1 cellular context compared by ENCODE assay signal in genomic region chr19:1279782-1280341, GRCh38.
TF ChIP-seq lines count a peak whose summit lies in the region.

No MANE protein-coding gene starts in this region.

TF ChIP-seq in K562, 482 proteins besides CTCF, POLR2A, EP300 and RAD21 (continued from another document and continues in another):
- TF ChIP-seq GTF2F1 (IDR thresholded peaks at IDR 0.05; ENCODE audit: low read depth, low read length) (no peak), GATAD2A (IDR thresholded peaks at IDR 0.05) (no peak), NR4A1 (CRISPR knock-in tag; IDR thresholded peaks at IDR 0.05) (no peak), NR4A1 (tag; IDR thresholded peaks at IDR 0.05) (no peak), NUFIP1 (IDR thresholded peaks at IDR 0.05; ENCODE audit: partially characterized antibody) (no peak), RFX7 (CRISPR knock-in tag; IDR thresholded peaks at IDR 0.05) (no peak), MXD1 (CRISPR knock-in tag; IDR thresholded peaks at IDR 0.05; ENCODE audit: borderline replicate concordance, poor library complexity, severe bottlenecking) (no peak), ELF1 (tag; IDR thresholded peaks at IDR 0.05) (0 out of 2 replicates have a peak, but pooled peaks have one; percentile 28), FOXO4 (CRISPR knock-in tag; IDR thresholded peaks at IDR 0.05) (no peak), ZNF232 (CRISPR knock-in tag; IDR thresholded peaks at IDR 0.05) (no peak), ZNF253 (CRISPR knock-in tag; conservative IDR thresholded peaks at IDR 0.05) (no peak), BCLAF1 (IDR thresholded peaks at IDR 0.05; ENCODE audit: borderline replicate concordance in 1 of 2, control insufficient read depth in 1 of 2, low read depth in 2 of 2, low read length in 1 of 2) (no peak), STAT5A (IDR thresholded peaks at IDR 0.05; ENCODE audit: borderline replicate concordance, low read length) (no peak), CBX2 (IDR thresholded peaks at IDR 0.05; ENCODE audit: insufficient read depth, low read length, poor library complexity, severe bottlenecking) (no peak), EWSR1 (IDR thresholded peaks at IDR 0.05; ENCODE audit: borderline replicate concordance, low read depth, partially characterized antibody) (no peak), GATAD2B (IDR thresholded peaks at IDR 0.05; ENCODE audit: borderline replicate concordance) (no peak), GTF2B (IDR thresholded peaks at IDR 0.05; ENCODE audit: extremely low read depth, insufficient read length) (no peak), KHSRP (IDR thresholded peaks at IDR 0.05) (no peak), RHOXF2B (CRISPR knock-in tag; conservative IDR thresholded peaks at IDR 0.05) (no peak), KLF6 (CRISPR knock-in tag; IDR thresholded peaks at IDR 0.05; ENCODE audit: borderline replicate concordance) (no peak), TCF15 (CRISPR knock-in tag; IDR thresholded peaks at IDR 0.05) (no peak), NONO (IDR thresholded peaks at IDR 0.05; ENCODE audit: low read depth in 2 of 2, low read length in 1 of 2) (no peak), ZHX1 (conservative IDR thresholded peaks at IDR 0.05; ENCODE audit: low read length) (no peak), ZC3H8 (IDR thresholded peaks at IDR 0.05) (no peak), TEAD4 (IDR thresholded peaks at IDR 0.05; ENCODE audit: low read length) (no peak), TEAD4 (CRISPR knock-in tag; IDR thresholded peaks at IDR 0.05; ENCODE audit: borderline replicate concordance) (no peak), NR0B1 (IDR thresholded peaks at IDR 0.05; ENCODE audit: partially characterized antibody) (no peak), HMGN3 (IDR thresholded peaks at IDR 0.05; ENCODE audit: borderline replicate concordance, extremely low read depth, insufficient read length, low read depth, low read length) (peak; percentile 32), THRAP3 (IDR thresholded peaks at IDR 0.05; ENCODE audit: borderline replicate concordance) (no peak), PTTG1 (tag; IDR thresholded peaks at IDR 0.05; ENCODE audit: low read depth) (no peak), RBM34 (IDR thresholded peaks at IDR 0.05; ENCODE audit: borderline replicate concordance, insufficient read depth, low read length) (no peak), KLF13 (tag; IDR thresholded peaks at IDR 0.05; ENCODE audit: borderline replicate concordance, low read depth) (no peak), CCAR2 (IDR thresholded peaks at IDR 0.05; ENCODE audit: low read depth, low read length) (no peak), ZBTB12 (CRISPR knock-in tag; IDR thresholded peaks at IDR 0.05) (no peak), HNRNPK (IDR thresholded peaks at IDR 0.05; ENCODE audit: low read depth, low read length, poor library complexity, severe bottlenecking) (no peak), ZNF316 (IDR thresholded peaks at IDR 0.05) (no peak), POU5F1 (IDR thresholded peaks at IDR 0.05; ENCODE audit: borderline replicate concordance, low read depth, low read length, partially characterized antibody) (peak; percentile 9), ZNF146 (CRISPR knock-in tag; IDR thresholded peaks at IDR 0.05; ENCODE audit: unreplicated experiment) (no peak), ZNF785 (CRISPR knock-in tag; IDR thresholded peaks at IDR 0.05) (no peak), SMARCB1 (IDR thresholded peaks at IDR 0.05; ENCODE audit: insufficient read length, low read depth) (no peak), CLOCK (CRISPR knock-in tag; IDR thresholded peaks at IDR 0.05; ENCODE audit: borderline replicate concordance) (no peak), ZFP36 (IDR thresholded peaks at IDR 0.05; ENCODE audit: low read depth, low read length, partially characterized antibody) (peak; percentile 100), ARHGAP35 (IDR thresholded peaks at IDR 0.05; ENCODE audit: partially characterized antibody) (no peak), TAF15 (IDR thresholded peaks at IDR 0.05; ENCODE audit: low read depth, low read length) (no peak), RBM15 (IDR thresholded peaks at IDR 0.05; ENCODE audit: insufficient read depth, low read length) (no peak), MTF1 (CRISPR knock-in tag; IDR thresholded peaks at IDR 0.05; ENCODE audit: borderline replicate concordance) (no peak), NCOA1 (IDR thresholded peaks at IDR 0.05; ENCODE audit: low read depth) (no peak), NFE2 (IDR thresholded peaks at IDR 0.05; ENCODE audit: low read depth) (no peak), ZNF354B (CRISPR knock-in tag; IDR thresholded peaks at IDR 0.05) (no peak), ZNF277 (CRISPR knock-in tag; IDR thresholded peaks at IDR 0.05; ENCODE audit: borderline replicate concordance) (no peak), ZNF175 (CRISPR knock-in tag; IDR thresholded peaks at IDR 0.05; ENCODE audit: low read depth) (no peak), ELK1 (CRISPR knock-in tag; IDR thresholded peaks at IDR 0.05) (no peak), MEF2A (IDR thresholded peaks at IDR 0.05; ENCODE audit: control insufficient read depth, low read depth, low read length) (no peak), XRCC5 (IDR thresholded peaks at IDR 0.05; ENCODE audit: low read depth, low read length) (0 out of 2 replicates have a peak, but pooled peaks have one; percentile 51), NR2C1 (IDR thresholded peaks at IDR 0.05) (no peak), NR2C1 (tag; IDR thresholded peaks at IDR 0.05) (no peak)
